Comparison of ENCODE assay signal across 23 cellular contexts in genomic region chr2:69966496-69966895, GRCh38.
"Had no signal": no experiment of that assay in that cellular context is flagged by ENCODE, and none has a peak within 500 bp of the region (broad histone marks: within the 10 kb centered on the region; RNA-seq: fewer than 3 reads in every experiment).

No MANE protein-coding gene starts in this region.

- ATAC-seq: gastrocnemius medialis; left lobe of liver; naive thymus-derived CD4-positive, alpha-beta T cell; right cardiac atrium; stimulated activated effector memory CD8-positive, alpha-beta T cell treated with anti-CD3 and anti-CD28 coated beads, Interleukin-12 subunit alpha, Interleukin-12 subunit beta, amount 100 ng/mL, for 72 hours had no signal

- H3K27me3 ChIP-seq: gastrocnemius medialis, neural progenitor cell, sigmoid colon, stomach, thyroid gland, vagina had no signal

- H3K27ac ChIP-seq: coronary artery, gastrocnemius medialis, neural progenitor cell, prostate gland, sigmoid colon, stomach, thyroid gland, vagina had no signal

- H3K4me1 ChIP-seq: prostate gland, sigmoid colon, thyroid gland, vagina had no signal

- H2AFZ ChIP-seq: neural progenitor cell had no signal

- DNase-seq: dermis blood vessel endothelial cell; effector memory CD4-positive, alpha-beta T cell; erythroblast; foreskin fibroblast; gastrocnemius medialis; mesenchymal stem cell; midbrain; naive thymus-derived CD4-positive, alpha-beta T cell; nucleus accumbens; right cardiac atrium; stimulated activated CD4-positive, alpha-beta T cell treated with anti-CD3 and anti-CD28 coated beads, Interleukin-2, amount 100 ng/mL, for 24 hours; stimulated activated CD4-positive, alpha-beta T cell treated with anti-CD3 and anti-CD28 coated beads, Interleukin-4, amount 100 ng/mL, for 24 hours; stimulated activated naive CD4-positive, alpha-beta T cell treated with Interleukin-2 at 50 U/mL for 16 hours; stomach; thyroid gland had no signal

- H3K36me3 ChIP-seq: gastrocnemius medialis, neural progenitor cell, prostate gland, sigmoid colon, thyroid gland, vagina had no signal

- H3K4me2 ChIP-seq: neural progenitor cell had no signal

- H3K4me3 ChIP-seq: coronary artery, gastrocnemius medialis, lung, neural progenitor cell, prostate gland, sigmoid colon, stomach, thyroid gland, vagina had no signal

- H3K9me3 ChIP-seq: gastrocnemius medialis, prostate gland, sigmoid colon, stomach, thyroid gland, vagina had no signal
